ENCODE assay signal across 29 cellular contexts in the genomic region with DNA sequence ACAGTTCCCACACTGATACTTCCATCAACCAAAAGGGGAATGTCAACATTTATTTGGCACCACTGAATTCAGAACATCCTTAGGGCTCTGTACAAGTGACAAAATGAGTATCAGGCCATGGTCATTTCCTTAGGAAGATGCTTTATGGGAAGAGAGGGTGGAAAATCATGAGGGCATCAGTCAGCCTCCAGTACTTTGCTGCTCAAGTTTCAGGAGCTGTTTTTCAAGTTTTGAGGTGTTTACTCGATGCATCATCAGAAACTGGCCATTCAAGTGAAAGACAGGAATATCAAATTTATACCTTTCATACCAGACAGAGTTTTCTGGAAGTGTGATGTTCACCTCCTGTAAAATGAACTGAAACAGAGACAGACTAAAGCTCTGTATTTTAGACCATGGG. TPM values are rescaled to one million over a fixed set of nuclear protein-coding genes. Genes with fewer than 3 reads are reported as not detected.
"Had no signal": no experiment of that assay in that cellular context is flagged by ENCODE, and none has a peak within 500 bp of the region (broad histone marks: within the 10 kb centered on the region; RNA-seq: fewer than 3 reads in every experiment).

No MANE protein-coding gene starts in this region.

- H3K9me3 ChIP-seq: ovary, psoas muscle, right lobe of liver, sigmoid colon, stomach, thoracic aorta, thyroid gland, tibial nerve, upper lobe of left lung, vagina had no signal

- H3K27ac Mint-ChIP-seq: nephron; neural progenitor cell; progenitor cell of endocrine pancreas; stimulated activated effector memory CD8-positive, alpha-beta T cell treated with anti-CD3 and anti-CD28 coated beads, Interleukin-12 subunit alpha, Interleukin-12 subunit beta, amount 100 ng/mL, for 72 hours; stimulated activated naive B cell treated with anti-CD40 and anti-IgM and Interleukin-4, amounts not matched to agents 10 μg/mL and 1 μg/mL and 100 μg/mL, for 72 hours; stimulated activated naive CD8-positive, alpha-beta T cell treated with anti-CD3 and anti-CD28 coated beads, Interleukin-15, Interleukin-2, amounts not matched to agents 100 ng/mL and 50 ng/mL, for 24 hours had no signal

- H3K9ac ChIP-seq: neural progenitor cell, parathyroid adenoma had no signal

- H3K36me3 Mint-ChIP-seq: neural progenitor cell had no signal

- H3K4me3 Mint-ChIP-seq: nephron; neural progenitor cell; stimulated activated effector memory CD8-positive, alpha-beta T cell treated with anti-CD3 and anti-CD28 coated beads, Interleukin-12 subunit alpha, Interleukin-12 subunit beta, amount 100 ng/mL, for 72 hours; stimulated activated naive B cell treated with anti-CD40 and anti-IgM and Interleukin-4, amounts not matched to agents 10 μg/mL and 1 μg/mL and 100 μg/mL, for 72 hours; stimulated activated naive CD8-positive, alpha-beta T cell treated with anti-CD3 and anti-CD28 coated beads, Interleukin-15, Interleukin-2, amounts not matched to agents 100 ng/mL and 50 ng/mL, for 24 hours had no signal

- H3K9me3 Mint-ChIP-seq: neural progenitor cell; stimulated activated effector memory CD8-positive, alpha-beta T cell treated with anti-CD3 and anti-CD28 coated beads, Interleukin-12 subunit alpha, Interleukin-12 subunit beta, amount 100 ng/mL, for 72 hours; stimulated activated naive CD8-positive, alpha-beta T cell treated with anti-CD3 and anti-CD28 coated beads, Interleukin-15, Interleukin-2, amounts not matched to agents 100 ng/mL and 50 ng/mL, for 24 hours had no signal

- FAIRE-seq: small intestine, urothelium cell line had no signal

- H2AFZ ChIP-seq: neural progenitor cell, parathyroid adenoma had no signal

- H3K4me3 ChIP-seq: neural progenitor cell, ovary, psoas muscle, right lobe of liver, sigmoid colon, stomach, thoracic aorta, thyroid gland, tibial nerve, upper lobe of left lung, vagina had no signal

- H3K4me2 ChIP-seq: neural progenitor cell had no signal

- H3K27me3 ChIP-seq: neural progenitor cell, ovary, right lobe of liver, sigmoid colon, stomach, thyroid gland, tibial nerve, upper lobe of left lung, vagina had no signal

- H3K79me2 ChIP-seq: parathyroid adenoma had no signal

- ATAC-seq: psoas muscle; right cardiac atrium; right lobe of liver; stimulated activated effector memory CD8-positive, alpha-beta T cell treated with anti-CD3 and anti-CD28 coated beads, Interleukin-12 subunit alpha, Interleukin-12 subunit beta, amount 100 ng/mL, for 72 hours; stimulated activated naive B cell treated with anti-CD40 and anti-IgM and Interleukin-4, amounts not matched to agents 10 μg/mL and 1 μg/mL and 100 μg/mL, for 72 hours had no signal

- H3K27ac ChIP-seq: neural progenitor cell, ovary, parathyroid adenoma, psoas muscle, right lobe of liver, sigmoid colon, stomach, thoracic aorta, thyroid gland, tibial nerve, upper lobe of left lung, vagina had no signal

- H3K27me3 Mint-ChIP-seq: stimulated activated naive B cell treated with anti-CD40 and anti-IgM and Interleukin-4, amounts not matched to agents 10 μg/mL and 1 μg/mL and 100 μg/mL, for 72 hours; stimulated activated naive CD8-positive, alpha-beta T cell treated with anti-CD3 and anti-CD28 coated beads, Interleukin-15, Interleukin-2, amounts not matched to agents 100 ng/mL and 50 ng/mL, for 24 hours had no signal

- H3K4me1 ChIP-seq: neural progenitor cell, parathyroid adenoma, psoas muscle, right lobe of liver, sigmoid colon, stomach, thyroid gland, tibial nerve, upper lobe of left lung, vagina had no signal

- DNase-seq: occipital lobe; ovary; posterior cingulate gyrus; psoas muscle; right cardiac atrium; right lobe of liver; sigmoid colon; small intestine; stimulated activated CD4-positive, alpha-beta T cell treated with anti-CD3 and anti-CD28 coated beads, Interleukin-15, amount 100 ng/mL, for 24 hours; stimulated activated CD4-positive, alpha-beta T cell treated with anti-CD3 and anti-CD28 coated beads, Interleukin-2, amount 100 ng/mL, for 24 hours; stimulated activated CD4-positive, alpha-beta T cell treated with anti-CD3 and anti-CD28 coated beads, Interleukin-2, amount 100 ng/mL, for 48 hours; stimulated activated CD4-positive, alpha-beta T cell treated with anti-CD3 and anti-CD28 coated beads, Interleukin-4, amount 100 ng/mL, for 24 hours; stimulated activated naive B cell treated with anti-CD40 and anti-IgM and Interleukin-4, amounts not matched to agents 10 μg/mL and 1 μg/mL and 100 μg/mL, for 72 hours; stimulated activated naive CD4-positive, alpha-beta T cell treated with Interleukin-2 at 50 U/mL for 16 hours; stomach; thyroid gland; trophoblast cell; upper lobe of left lung had no signal

- H3K36me3 ChIP-seq: neural progenitor cell, ovary, right lobe of liver, sigmoid colon, thoracic aorta, thyroid gland, upper lobe of left lung, vagina had no signal

- H3K4me1 Mint-ChIP-seq: nephron; neural progenitor cell; stimulated activated effector memory CD8-positive, alpha-beta T cell treated with anti-CD3 and anti-CD28 coated beads, Interleukin-12 subunit alpha, Interleukin-12 subunit beta, amount 100 ng/mL, for 72 hours; stimulated activated naive B cell treated with anti-CD40 and anti-IgM and Interleukin-4, amounts not matched to agents 10 μg/mL and 1 μg/mL and 100 μg/mL, for 72 hours had no signal

RNA-seq across cellular contexts. Expression of gene C5orf63, which starts 21.7 kb away (rescaled TPM):
- polyA plus RNA-seq: neural cell had no signal
